ENCODE assay signal across 1 cellular context in the genomic region with DNA sequence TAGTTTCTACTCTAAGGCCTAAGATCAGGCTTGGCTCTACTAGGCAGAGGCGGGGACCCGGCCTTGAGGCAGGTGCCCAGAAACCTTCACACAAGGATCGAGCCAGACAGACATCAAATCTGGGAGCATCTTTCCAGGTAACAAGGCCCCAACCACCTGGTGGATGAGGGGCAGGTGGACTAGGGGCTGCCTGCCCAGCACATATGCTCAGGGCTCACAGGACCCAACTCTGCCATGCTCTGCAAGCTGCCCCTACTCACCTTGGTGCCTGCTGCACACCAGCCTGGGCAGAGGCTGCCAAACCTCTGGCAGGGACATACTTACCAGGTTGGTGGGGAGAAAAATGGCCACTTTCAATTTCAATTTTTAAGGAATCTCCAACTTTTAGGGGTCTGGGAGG.
TF ChIP-seq lines count a peak whose summit lies in the region.

No MANE protein-coding gene starts in this region.

TF ChIP-seq in GM23338, 12 proteins besides CTCF, POLR2A, EP300 and RAD21 (continued from another document):
- TF ChIP-seq EZH2phosphoT487 (IDR thresholded peaks at IDR 0.05; ENCODE audit: unreplicated experiment) (no peak), ZNF114 (CRISPR knock-in tag; IDR thresholded peaks at IDR 0.05) (no peak), POLR2AphosphoS5 (IDR thresholded peaks at IDR 0.05; ENCODE audit: low read depth) (no peak), CREB1 (CRISPR knock-in tag; IDR thresholded peaks at IDR 0.05; ENCODE audit: low read depth) (no peak)
